ENCODE assay signal across 2 cellular contexts in the genomic region with DNA sequence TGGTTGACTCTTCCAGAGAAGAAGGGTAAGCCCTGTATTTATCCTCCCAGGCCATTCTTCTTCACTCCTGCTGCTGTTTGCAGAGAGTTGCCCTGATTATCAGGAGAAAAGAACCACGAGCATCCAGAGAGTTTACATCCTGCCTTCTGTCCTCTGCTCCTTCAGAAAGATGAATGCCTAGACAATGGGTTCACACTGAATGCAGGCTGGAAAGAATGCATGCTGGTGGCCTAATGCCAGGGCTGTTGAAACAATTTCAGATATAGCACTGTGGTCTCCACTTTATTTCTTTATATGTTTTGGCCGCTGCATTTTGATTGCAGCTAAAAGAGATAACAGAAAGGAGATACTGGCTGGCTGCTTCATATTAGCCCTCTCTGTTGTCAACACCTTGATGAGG.
TF ChIP-seq lines count a peak whose summit lies in the region.

No MANE protein-coding gene starts in this region.

TF ChIP-seq in IMR-90, 13 proteins besides CTCF, POLR2A, EP300 and RAD21:
- TF ChIP-seq FOS (IDR thresholded peaks at IDR 0.05; ENCODE audit: low read depth, low read length) (no peak), MXI1 (IDR thresholded peaks at IDR 0.05; ENCODE audit: borderline replicate concordance, low read depth, low read length) (no peak)

TF ChIP-seq in GM12891, 5 proteins besides CTCF, POLR2A, EP300 and RAD21:
- TF ChIP-seq SPI1 (IDR thresholded peaks at IDR 0.05; ENCODE audit: low read depth, low read length) (no peak), POU2F2 (IDR thresholded peaks at IDR 0.05; ENCODE audit: low read depth, low read length) (no peak), POLR2AphosphoS5 (IDR thresholded peaks at IDR 0.05; ENCODE audit: low read depth, low read length) (no peak)
